In the genomic region with DNA sequence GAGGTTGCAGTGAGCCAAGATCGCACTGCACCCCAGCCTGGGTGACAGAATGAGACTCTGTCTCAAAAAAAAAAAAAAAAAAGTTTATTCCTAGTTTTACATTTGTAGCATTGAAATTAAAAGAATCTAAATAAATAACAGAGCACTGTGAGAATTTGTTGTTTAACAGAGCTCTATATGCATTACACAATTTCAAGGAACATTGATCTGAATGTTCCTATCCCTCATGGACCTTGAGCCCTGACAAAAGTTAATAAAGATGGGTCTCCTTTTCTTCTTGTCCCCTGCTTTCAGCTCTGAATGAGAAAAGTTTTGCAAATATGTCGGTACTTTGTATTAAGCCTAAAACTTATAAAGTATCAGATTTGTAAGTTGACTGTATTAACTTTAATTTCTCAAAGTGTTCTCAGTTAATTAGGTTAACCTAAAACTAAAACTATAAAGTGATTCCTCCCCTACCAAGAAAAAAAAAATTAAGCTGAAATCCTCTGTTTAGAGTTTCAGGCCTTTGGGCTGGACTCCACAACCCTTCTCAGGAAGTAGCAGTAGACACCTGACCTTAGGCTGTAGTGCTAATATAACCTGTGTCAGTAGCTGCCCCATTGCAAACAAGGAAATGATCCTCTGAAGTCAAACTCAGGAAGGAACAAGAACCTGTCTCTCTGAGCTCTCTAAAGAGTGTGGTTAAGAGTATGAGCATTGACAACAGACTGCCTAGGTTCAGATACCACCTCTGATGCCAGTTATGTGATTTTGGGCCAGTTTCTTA, we compare ENCODE assay signal across 2 cellular contexts.
TF ChIP-seq lines count a peak whose summit lies in the region.

No MANE protein-coding gene starts in this region.

TF ChIP-seq in HCT116, 20 proteins besides CTCF, POLR2A, EP300 and RAD21 (continued from another document):
- TF ChIP-seq, protein P1, sequence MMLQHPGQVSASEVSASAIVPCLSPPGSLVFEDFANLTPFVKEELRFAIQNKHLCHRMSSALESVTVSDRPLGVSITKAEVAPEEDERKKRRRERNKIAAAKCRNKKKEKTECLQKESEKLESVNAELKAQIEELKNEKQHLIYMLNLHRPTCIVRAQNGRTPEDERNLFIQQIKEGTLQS (IDR thresholded peaks at IDR 0.05), result no peak
- TF ChIP-seq SP1 (IDR thresholded peaks at IDR 0.05; ENCODE audit: low read depth) (no peak), ZFX (IDR thresholded peaks at IDR 0.05) (no peak), FOSL1 (IDR thresholded peaks at IDR 0.05; ENCODE audit: low read depth) (no peak), ZNF274 (IDR thresholded peaks at IDR 0.05; ENCODE audit: low read depth, low read length) (no peak), EGR1 (IDR thresholded peaks at IDR 0.05; ENCODE audit: low read depth) (no peak), EZH2 (IDR thresholded peaks at IDR 0.05) (no peak), TCF7L2 (IDR thresholded peaks at IDR 0.05; ENCODE audit: borderline replicate concordance, extremely low read depth, insufficient read depth, insufficient read length) (no peak), POLR2AphosphoS5 (IDR thresholded peaks at IDR 0.05; ENCODE audit: low read depth, low read length) (no peak)
- TF ChIP-seq, protein P2, sequence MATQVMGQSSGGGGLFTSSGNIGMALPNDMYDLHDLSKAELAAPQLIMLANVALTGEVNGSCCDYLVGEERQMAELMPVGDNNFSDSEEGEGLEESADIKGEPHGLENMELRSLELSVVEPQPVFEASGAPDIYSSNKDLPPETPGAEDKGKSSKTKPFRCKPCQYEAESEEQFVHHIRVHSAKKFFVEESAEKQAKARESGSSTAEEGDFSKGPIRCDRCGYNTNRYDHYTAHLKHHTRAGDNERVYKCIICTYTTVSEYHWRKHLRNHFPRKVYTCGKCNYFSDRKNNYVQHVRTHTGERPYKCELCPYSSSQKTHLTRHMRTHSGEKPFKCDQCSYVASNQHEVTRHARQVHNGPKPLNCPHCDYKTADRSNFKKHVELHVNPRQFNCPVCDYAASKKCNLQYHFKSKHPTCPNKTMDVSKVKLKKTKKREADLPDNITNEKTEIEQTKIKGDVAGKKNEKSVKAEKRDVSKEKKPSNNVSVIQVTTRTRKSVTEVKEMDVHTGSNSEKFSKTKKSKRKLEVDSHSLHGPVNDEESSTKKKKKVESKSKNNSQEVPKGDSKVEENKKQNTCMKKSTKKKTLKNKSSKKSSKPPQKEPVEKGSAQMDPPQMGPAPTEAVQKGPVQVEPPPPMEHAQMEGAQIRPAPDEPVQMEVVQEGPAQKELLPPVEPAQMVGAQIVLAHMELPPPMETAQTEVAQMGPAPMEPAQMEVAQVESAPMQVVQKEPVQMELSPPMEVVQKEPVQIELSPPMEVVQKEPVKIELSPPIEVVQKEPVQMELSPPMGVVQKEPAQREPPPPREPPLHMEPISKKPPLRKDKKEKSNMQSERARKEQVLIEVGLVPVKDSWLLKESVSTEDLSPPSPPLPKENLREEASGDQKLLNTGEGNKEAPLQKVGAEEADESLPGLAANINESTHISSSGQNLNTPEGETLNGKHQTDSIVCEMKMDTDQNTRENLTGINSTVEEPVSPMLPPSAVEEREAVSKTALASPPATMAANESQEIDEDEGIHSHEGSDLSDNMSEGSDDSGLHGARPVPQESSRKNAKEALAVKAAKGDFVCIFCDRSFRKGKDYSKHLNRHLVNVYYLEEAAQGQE (IDR thresholded peaks at IDR 0.05; ENCODE audit: low read depth), result no peak
- TF ChIP-seq, protein P3, sequence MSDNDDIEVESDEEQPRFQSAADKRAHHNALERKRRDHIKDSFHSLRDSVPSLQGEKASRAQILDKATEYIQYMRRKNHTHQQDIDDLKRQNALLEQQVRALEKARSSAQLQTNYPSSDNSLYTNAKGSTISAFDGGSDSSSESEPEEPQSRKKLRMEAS (IDR thresholded peaks at IDR 0.05), result no peak
- TF ChIP-seq, protein P4, sequence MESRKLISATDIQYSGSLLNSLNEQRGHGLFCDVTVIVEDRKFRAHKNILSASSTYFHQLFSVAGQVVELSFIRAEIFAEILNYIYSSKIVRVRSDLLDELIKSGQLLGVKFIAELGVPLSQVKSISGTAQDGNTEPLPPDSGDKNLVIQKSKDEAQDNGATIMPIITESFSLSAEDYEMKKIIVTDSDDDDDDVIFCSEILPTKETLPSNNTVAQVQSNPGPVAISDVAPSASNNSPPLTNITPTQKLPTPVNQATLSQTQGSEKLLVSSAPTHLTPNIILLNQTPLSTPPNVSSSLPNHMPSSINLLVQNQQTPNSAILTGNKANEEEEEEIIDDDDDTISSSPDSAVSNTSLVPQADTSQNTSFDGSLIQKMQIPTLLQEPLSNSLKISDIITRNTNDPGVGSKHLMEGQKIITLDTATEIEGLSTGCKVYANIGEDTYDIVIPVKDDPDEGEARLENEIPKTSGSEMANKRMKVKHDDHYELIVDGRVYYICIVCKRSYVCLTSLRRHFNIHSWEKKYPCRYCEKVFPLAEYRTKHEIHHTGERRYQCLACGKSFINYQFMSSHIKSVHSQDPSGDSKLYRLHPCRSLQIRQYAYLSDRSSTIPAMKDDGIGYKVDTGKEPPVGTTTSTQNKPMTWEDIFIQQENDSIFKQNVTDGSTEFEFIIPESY (IDR thresholded peaks at IDR 0.05; ENCODE audit: extremely low read depth, insufficient replicate concordance, low read length), result no peak

TF ChIP-seq in endothelial cell of umbilical vein, 7 proteins besides CTCF, POLR2A, EP300 and RAD21 (continued from another document):
- no peak for TF ChIP-seq JUN (IDR thresholded peaks at IDR 0.05; ENCODE audit: borderline replicate concordance, insufficient read depth, insufficient read length, low read depth)
- no peak for TF ChIP-seq GATA2 (IDR thresholded peaks at IDR 0.05; ENCODE audit: insufficient read depth, insufficient read length, low read depth, low read length)
- TF ChIP-seq FOS (IDR thresholded peaks at IDR 0.05; ENCODE audit: borderline replicate concordance, insufficient read depth, low read length), result no peak
- TF ChIP-seq MYC (IDR thresholded peaks at IDR 0.05; ENCODE audit: low read depth, low read length), result no peak
- TF ChIP-seq POLR2AphosphoS5 (IDR thresholded peaks at IDR 0.05; ENCODE audit: insufficient read depth, low read depth, low read length), result no peak
- TF ChIP-seq EZH2 (IDR thresholded peaks at IDR 0.05; ENCODE audit: borderline replicate concordance, low read depth, low read length, severe bottlenecking), result no peak
TF ChIP-seq in endothelial cell of umbilical vein: peak in this region for 0.
